Comparison of ENCODE assay signal across 1 cellular context in the genomic region with DNA sequence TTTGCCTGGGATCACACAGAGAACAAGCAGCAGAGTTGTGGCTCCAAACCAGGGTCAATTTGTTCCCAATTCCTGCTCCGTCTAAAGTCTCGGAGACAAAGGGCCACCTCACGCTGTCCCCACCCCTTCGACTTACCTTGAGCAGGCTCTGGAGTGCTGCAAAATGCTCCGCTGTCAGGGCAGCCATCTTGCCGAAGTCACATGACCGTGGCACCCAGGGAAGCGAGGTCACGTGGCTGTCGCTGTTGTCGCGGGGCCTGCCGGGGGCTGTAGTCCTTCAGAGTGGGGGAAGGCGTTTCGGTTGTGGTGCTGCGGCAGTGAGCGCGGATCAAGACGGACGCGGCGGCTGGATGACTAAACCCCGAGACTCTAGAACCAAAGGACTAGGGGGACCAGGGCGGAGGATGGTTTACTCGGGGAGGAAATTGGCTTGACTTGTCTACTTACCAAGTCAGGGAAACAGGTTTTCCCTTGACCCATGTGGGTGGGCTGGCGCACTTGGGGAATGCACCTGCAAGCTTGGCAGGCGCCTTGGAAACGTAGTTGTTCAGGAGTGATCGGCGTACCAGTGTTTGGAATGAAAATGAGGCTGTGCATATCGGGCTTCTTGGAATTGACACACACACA.
TF ChIP-seq lines count a peak whose summit lies in the region.

TSS of gene COMMD9 (minus strand) at position 199 of the 627 bp plus-strand sequence. CDS start at position 187, 12 bp downstream.

TF ChIP-seq in liver, 16 proteins besides CTCF, POLR2A, EP300 and RAD21 (continued from another document):
- no peak for TF ChIP-seq REST (IDR thresholded peaks at IDR 0.05)
